Comparison of ENCODE assay signal across 36 cellular contexts in genomic region chr3:137008976-137009375, GRCh38.
"Had no signal": no experiment of that assay in that cellular context is flagged by ENCODE, and none has a peak within 500 bp of the region (broad histone marks: within the 10 kb centered on the region; RNA-seq: fewer than 3 reads in every experiment).

No MANE protein-coding gene starts in this region.

- H3K36me3 ChIP-seq: brain microvascular endothelial cell had no signal

- H3K4me3 Mint-ChIP-seq: activated B cell treated with CpG ODN at 0.5 μM for 24 hours; activated CD4-positive, alpha-beta memory T cell treated with anti-CD3 and anti-CD28 coated beads, Interleukin-2, amount 10 ng/mL, durations not matched to agents 7 days and 5 days; activated CD8-positive, alpha-beta memory T cell treated with anti-CD3 and anti-CD28 coated beads, Interleukin-2, amount 10 ng/mL, durations not matched to agents 7 days and 5 days; activated naive CD8-positive, alpha-beta T cell treated with anti-CD3 and anti-CD28 coated beads for 36 hours; activated T-cell treated with anti-CD3 and anti-CD28 coated beads, Interleukin-2, amount 50 U/mL, for 72 hours; activated T-helper 17 cell treated with anti-CD3 and anti-CD28 coated beads, Interleukin-2, amount 50 U/mL, for 72 hours had no signal

- H3K9me3 Mint-ChIP-seq: activated B cell treated with CpG ODN at 0.5 μM for 24 hours; activated CD4-positive, alpha-beta memory T cell treated with anti-CD3 and anti-CD28 coated beads, Interleukin-2, amount 10 ng/mL, durations not matched to agents 7 days and 5 days; activated naive CD8-positive, alpha-beta T cell treated with anti-CD3 and anti-CD28 coated beads for 36 hours; activated T-cell treated with anti-CD3 and anti-CD28 coated beads, Interleukin-2, amount 50 U/mL, for 72 hours; activated T-helper 17 cell treated with anti-CD3 and anti-CD28 coated beads, Interleukin-2, amount 50 U/mL, for 72 hours had no signal

- H3K27ac ChIP-seq: brain microvascular endothelial cell, PC-9, VCaP had no signal

- H3K27ac Mint-ChIP-seq: activated B cell treated with CpG ODN at 0.5 μM for 24 hours; activated CD4-positive, alpha-beta memory T cell treated with anti-CD3 and anti-CD28 coated beads, Interleukin-2, amount 10 ng/mL, durations not matched to agents 7 days and 5 days; activated CD8-positive, alpha-beta memory T cell treated with anti-CD3 and anti-CD28 coated beads, Interleukin-2, amount 10 ng/mL, durations not matched to agents 7 days and 5 days; activated naive CD8-positive, alpha-beta T cell treated with anti-CD3 and anti-CD28 coated beads for 36 hours; activated T-helper 17 cell treated with anti-CD3 and anti-CD28 coated beads, Interleukin-2, amount 50 U/mL, for 72 hours had no signal

- H3K27me3 ChIP-seq: brain microvascular endothelial cell had no signal

- DNase-seq: activated B cell treated with CpG ODN at 0.5 μM for 24 hours; activated CD4-positive, alpha-beta memory T cell treated with anti-CD3 and anti-CD28 coated beads, Interleukin-2, amount 10 ng/mL, durations not matched to agents 7 days and 5 days; activated CD4-positive, alpha-beta T cell treated with anti-CD3 and anti-CD28 coated beads for 1 hour; activated CD4-positive, alpha-beta T cell treated with anti-CD3 and anti-CD28 coated beads for 48 hours; activated CD8-positive, alpha-beta memory T cell treated with anti-CD3 and anti-CD28 coated beads for 24 hours; activated CD8-positive, alpha-beta memory T cell treated with anti-CD3 and anti-CD28 coated beads, Interleukin-2, amount 10 ng/mL, durations not matched to agents 7 days and 5 days; activated effector memory CD4-positive, alpha-beta T cell treated with anti-CD3 and anti-CD28 coated beads, Interleukin-2, amount 50 U/mL, for 16 hours; activated naive CD4-positive, alpha-beta T cell; activated naive CD4-positive, alpha-beta T cell treated with anti-CD3 and anti-CD28 coated beads, Interleukin-2, amount 50 U/mL, for 16 hours; activated naive CD8-positive, alpha-beta T cell treated with anti-CD3 and anti-CD28 coated beads for 36 hours; activated T-cell treated with anti-CD3 and anti-CD28 coated beads, Interleukin-2, amount 50 U/mL, for 1 hour; activated T-cell treated with anti-CD3 and anti-CD28 coated beads, Interleukin-2, amount 50 U/mL, for 72 hours; amniotic stem cell; aorta; brain microvascular endothelial cell; Kasumi-1; KG1; MM.1S; NCI-H1092; NCI-H1436 treated with DMSO at 0.1 percent for 48 hours; NCI-H187; NCI-H2029 treated with DMSO at 0.1 percent for 48 hours; NCI-H2107; NCI-H2171; NCI-H510A; NCI-H526; NCI-H748 treated with DMSO at 0.1 percent for 48 hours; NK-92 treated with Interleukin-12 subunit alpha and Interleukin-12 subunit beta, amount 100 ng/mL, for 24 hours; PC-9; Right ventricle myocardium superior; SW 1271; T-helper 1 cell; T-helper 2 cell; T-helper 9 cell had no signal

- ATAC-seq: activated CD8-positive, alpha-beta memory T cell treated with anti-CD3 and anti-CD28 coated beads, Interleukin-2, amount 10 ng/mL, durations not matched to agents 7 days and 5 days; activated T-cell treated with anti-CD3 and anti-CD28 coated beads, Interleukin-2, amount 50 U/mL, for 72 hours; activated T-helper 17 cell treated with anti-CD3 and anti-CD28 coated beads, Interleukin-2, amount 50 U/mL, for 72 hours had no signal

- H3K4me3 ChIP-seq: PC-9 had no signal

- H3K27me3 Mint-ChIP-seq: activated B cell treated with CpG ODN at 0.5 μM for 24 hours; activated CD4-positive, alpha-beta memory T cell treated with anti-CD3 and anti-CD28 coated beads, Interleukin-2, amount 10 ng/mL, durations not matched to agents 7 days and 5 days; activated CD8-positive, alpha-beta memory T cell treated with anti-CD3 and anti-CD28 coated beads, Interleukin-2, amount 10 ng/mL, durations not matched to agents 7 days and 5 days; activated naive CD8-positive, alpha-beta T cell treated with anti-CD3 and anti-CD28 coated beads for 36 hours; activated T-helper 17 cell treated with anti-CD3 and anti-CD28 coated beads, Interleukin-2, amount 50 U/mL, for 72 hours had no signal

- H3K36me3 Mint-ChIP-seq: activated CD8-positive, alpha-beta memory T cell treated with anti-CD3 and anti-CD28 coated beads, Interleukin-2, amount 10 ng/mL, durations not matched to agents 7 days and 5 days; activated naive CD8-positive, alpha-beta T cell treated with anti-CD3 and anti-CD28 coated beads for 36 hours had no signal
